In the genomic region with DNA sequence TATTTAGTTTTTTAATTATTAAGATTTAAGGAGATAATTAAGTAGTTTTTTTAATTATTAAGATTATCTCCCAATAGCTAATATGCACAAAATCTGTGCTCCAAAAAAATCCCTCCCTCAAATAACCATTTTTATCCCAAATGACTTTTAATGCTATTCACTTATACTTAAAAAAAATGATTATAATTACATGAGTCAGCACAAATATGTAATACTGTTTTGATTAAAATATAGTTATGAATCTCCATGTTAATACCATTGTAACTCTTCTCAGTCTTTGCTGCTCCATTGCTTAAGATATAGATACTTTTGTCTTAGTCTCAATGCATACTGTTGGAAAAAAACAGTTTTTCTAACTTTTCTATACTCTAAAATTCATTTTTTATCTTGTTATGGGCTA, we compare ENCODE assay signal across 21 cellular contexts.
DNase-seq lines count a peak whose midpoint lies in the region; ATAC-seq, FAIRE-seq and TF ChIP-seq lines count a peak whose summit lies in the region.
"Had no signal": no experiment of that assay in that cellular context is flagged by ENCODE, and none has a peak within 500 bp of the region (broad histone marks: within the 10 kb centered on the region; RNA-seq: fewer than 3 reads in every experiment).

No MANE protein-coding gene starts in this region.

- H3K23me2 ChIP-seq in H1 (ENCODE audit: low read depth, low read length): no peaks in the 10 kb centered on the region

- FAIRE-seq in A549 (lab: Jason Lieb, UNC): no peak
- FAIRE-seq in H1 (lab: Jason Lieb, UNC): no peak
- FAIRE-seq: GM12878, GM12892, GM18507, GM19239 had no signal

- DNase-seq in A549 (ENCODE audit: low read depth in 1 of 2, low spot score in 1 of 2) (no peak), IMR-90 (no peak), H1 (ENCODE audit: low read depth in 1 of 2, low spot score in 2 of 2) (no peak), DMS53 (lab: John Stamatoyannopoulos, UW) (no peak)
- DNase-seq: 8988T; AML-193; Caco-2; Calu3; CD4-positive, alpha-beta T cell; CD8-positive, alpha-beta T cell; DMS79; DND-41; EL; GDM1 had no signal

- H3K79me2 ChIP-seq in H1 (ENCODE audit: control insufficient read depth in 1 of 2, insufficient read depth in 2 of 2, low read length in 2 of 2): no peaks in the 10 kb centered on the region

- H3K27ac ChIP-seq in A549 (no peak overlapping the region), IMR-90 (ENCODE audit: insufficient read depth, low read length) (no peak overlapping the region), H1 (ENCODE audit: low read depth, low read length) (no peak overlapping the region)
- H3K27ac ChIP-seq: BLaER1 treated with 17β-estradiol and CSF1 and Interleukin-3, amounts not matched to agents 10 nM and 100 nM; C4-2B had no signal

- CTCF ChIA-PET in A549 (lab: Yijun Ruan, JAX): no interaction called here
- CTCF ChIA-PET in IMR-90 (lab: Yijun Ruan, JAX): no interaction called here
- CTCF ChIA-PET in H1 (lab: Charles Lee; ENCODE audit: partially characterized antibody): no interaction called here

- no peak overlapping the region for H2BK5ac ChIP-seq in IMR-90 (ENCODE audit: low read depth, low read length, poor library complexity, severe bottlenecking)
- no peak overlapping the region for H2BK5ac ChIP-seq in H1 (ENCODE audit: low read depth, low read length)

- no peak overlapping the region for H2AK5ac ChIP-seq in IMR-90 (ENCODE audit: low read depth, low read length)
- no peak overlapping the region for H2AK5ac ChIP-seq in H1 (ENCODE audit: low read depth, low read length)

- no peak overlapping the region for H3K4me2 ChIP-seq in A549
- H3K4me2 ChIP-seq in IMR-90 (ENCODE audit: low read depth, low read length): no peak overlapping the region
- no peak overlapping the region for H3K4me2 ChIP-seq in H1 (ENCODE audit: insufficient read depth in 1 of 2, low read depth in 2 of 2, low read length in 2 of 2)
- H3K4me2 ChIP-seq: BLaER1 treated with 17β-estradiol and CSF1 and Interleukin-3, amounts not matched to agents 10 nM and 100 nM had no signal

- no peak overlapping the region for H2AFZ ChIP-seq in IMR-90 (replicated peaks; ENCODE audit: low read length, poor library complexity)
- H2AFZ ChIP-seq in H1 (ENCODE audit: low read length): no peak overlapping the region

- TF ChIP-seq POLR2A in A549 (IDR thresholded peaks at IDR 0.05; ENCODE audit: low read length) (no peak), IMR-90 (IDR thresholded peaks at IDR 0.05; ENCODE audit: low read depth, low read length) (no peak), H1 (IDR thresholded peaks at IDR 0.05; ENCODE audit: control extremely low read depth in 1 of 2, low read depth in 2 of 2, low read length in 2 of 2) (no peak)

- H2BK15ac ChIP-seq in IMR-90 (ENCODE audit: low read depth, low read length): no peak overlapping the region
- no peak overlapping the region for H2BK15ac ChIP-seq in H1 (ENCODE audit: low read length)

- H3K4me1 ChIP-seq in A549 (no peaks in the 10 kb centered on the region), IMR-90 (ENCODE audit: control insufficient read depth, insufficient read depth, low read length) (no peaks in the 10 kb centered on the region), H1 (replicated peaks in 1 of 4; ENCODE audit: control insufficient read depth in 3 of 4, insufficient read depth in 4 of 4, low read length in 3 of 4) (no peaks in the 10 kb centered on the region)
- H3K4me1 ChIP-seq: BLaER1 treated with 17β-estradiol and CSF1 and Interleukin-3, amounts not matched to agents 10 nM and 100 nM; Caco-2 had no signal

- H4K91ac ChIP-seq in IMR-90 (ENCODE audit: insufficient read depth, low read depth, low read length): no peak overlapping the region
- H4K91ac ChIP-seq in H1 (replicated peaks; ENCODE audit: insufficient read length, low read length): no peak overlapping the region

- no peak overlapping the region for H2AK9ac ChIP-seq in IMR-90 (replicated peaks; ENCODE audit: low read depth, low read length, poor library complexity)

- ATAC-seq in A549 (no peak), IMR-90 (ENCODE audit: low read depth) (no peak), GM18519 (IDR thresholded peaks at IDR 0.05; ENCODE audit: low FRiP score, unreplicated experiment) (no peak)
- ATAC-seq: CD8-positive, alpha-beta T cell; GM12878 had no signal

- H3K27me3 ChIP-seq in IMR-90 (ENCODE audit: control insufficient read depth, insufficient read depth, low read length): no peaks in the 10 kb centered on the region
- H3K27me3 ChIP-seq in H1 (replicated peaks in 1 of 4; ENCODE audit: control insufficient read depth in 3 of 4, extremely low read depth in 1 of 4, insufficient read depth in 3 of 4, low read length in 3 of 4): no peaks in the 10 kb centered on the region
- H3K27me3 ChIP-seq: BLaER1 treated with 17β-estradiol and CSF1 and Interleukin-3, amounts not matched to agents 10 nM and 100 nM had no signal

- intact Hi-C loops in IMR-90 (cut with micrococcal nuclease): no loop called here

- dilution Hi-C loops in IMR-90 (cut with HindIII; ENCODE audit: low sequenced_read_pairs, unreplicated experiment): no loop called here

- H3K18ac ChIP-seq in IMR-90 (ENCODE audit: low read depth, low read length) (no peak overlapping the region), H1 (ENCODE audit: extremely low read depth, low read length) (no peak overlapping the region)

- no peak overlapping the region for H3K56ac ChIP-seq in IMR-90 (ENCODE audit: extremely low read depth, insufficient read depth, low read length)
- H3K56ac ChIP-seq in H1 (replicated peaks; ENCODE audit: insufficient read length, low read depth, low read length): no peak overlapping the region

- H3K4ac ChIP-seq in IMR-90 (ENCODE audit: low read depth, low read length): no peak overlapping the region
- no peak overlapping the region for H3K4ac ChIP-seq in H1 (replicated peaks; ENCODE audit: insufficient read length, low read depth, low read length)

- TF ChIP-seq EP300 in A549 (IDR thresholded peaks at IDR 0.05): no peak
- no peak for TF ChIP-seq EP300 in H1 (IDR thresholded peaks at IDR 0.05; ENCODE audit: borderline replicate concordance in 1 of 2, low read depth in 2 of 2, low read length in 2 of 2)

- H3K36me3 ChIP-seq in IMR-90 (ENCODE audit: control insufficient read depth, insufficient read depth, low read length): no peaks in the 10 kb centered on the region
- H3K36me3 ChIP-seq in H1 (ENCODE audit: control insufficient read depth in 2 of 4, insufficient read depth in 4 of 4, low read length in 3 of 4): no peaks in the 10 kb centered on the region
- H3K36me3 ChIP-seq: BLaER1 treated with 17β-estradiol and CSF1 and Interleukin-3, amounts not matched to agents 10 nM and 100 nM had no signal

- in situ Hi-C loops in IMR-90 (cut with MboI; ENCODE audit: low sequenced_read_pairs): no loop called here

- no peak overlapping the region for H3K9ac ChIP-seq in IMR-90 (ENCODE audit: low read depth, low read length)
- H3K9ac ChIP-seq in H1 (replicated peaks in 1 of 4; ENCODE audit: extremely low read depth in 1 of 4, low read depth in 3 of 4, low read length in 3 of 4): no peak overlapping the region
- H3K9ac ChIP-seq: BLaER1 treated with 17β-estradiol and CSF1 and Interleukin-3, amounts not matched to agents 10 nM and 100 nM had no signal

- H4K8ac ChIP-seq in IMR-90 (ENCODE audit: low read depth in 2 of 2, low read length in 2 of 2): no peak overlapping the region
- H4K8ac ChIP-seq in H1 (ENCODE audit: extremely low read depth, insufficient read depth, low read length): no peak overlapping the region

- H2BK20ac ChIP-seq in IMR-90 (ENCODE audit: low read depth, low read length): no peak overlapping the region
- H2BK20ac ChIP-seq in H1 (ENCODE audit: low read length): no peak overlapping the region

- H4K5ac ChIP-seq in IMR-90 (ENCODE audit: low read depth, low read length) (no peak overlapping the region), H1 (ENCODE audit: insufficient read length, low read depth, low read length) (no peak overlapping the region)

- POLR2A ChIA-PET in A549 (lab: Yijun Ruan, JAX) (no interaction called here), IMR-90 (lab: Charles Lee; ENCODE audit: unreplicated experiment) (interaction anchor here (0.7 kb wide), 1 partner anchor 136 kb away, joined by 6 read pairs; no protein-coding TSS in a partner anchor), H1 (lab: Charles Lee; ENCODE audit: partially characterized antibody) (no interaction called here)

- H3K9me1 ChIP-seq in IMR-90 (ENCODE audit: insufficient read depth, low read length): no peaks in the 10 kb centered on the region

- H2BK120ac ChIP-seq in IMR-90 (ENCODE audit: low read depth, low read length): no peak overlapping the region
- no peak overlapping the region for H2BK120ac ChIP-seq in H1 (replicated peaks; ENCODE audit: low read depth, low read length)

- TF ChIP-seq CTCF in A549 (IDR thresholded peaks at IDR 0.05) (no peak), IMR-90 (conservative IDR thresholded peaks at IDR 0.05; ENCODE audit: low read depth, low read length) (no peak), H1 (IDR thresholded peaks at IDR 0.05; ENCODE audit: control extremely low read depth in 1 of 3, insufficient read depth in 1 of 3, low read depth in 1 of 3, low read length in 3 of 3) (no peak)

- H3K23ac ChIP-seq in IMR-90 (ENCODE audit: low read depth, low read length): no peak overlapping the region
- no peak overlapping the region for H3K23ac ChIP-seq in H1 (ENCODE audit: insufficient read length)

- H3K9me3 ChIP-seq in A549 (no peaks in the 10 kb centered on the region), IMR-90 (ENCODE audit: control insufficient read depth, insufficient read depth, low read length) (peaks cover 6% of the 10 kb centered on the region), H1 (ENCODE audit: insufficient read depth in 2 of 2, low read depth in 1 of 2, low read length in 1 of 2) (no peaks in the 10 kb centered on the region)
- H3K9me3 ChIP-seq: BLaER1 treated with 17β-estradiol and CSF1 and Interleukin-3, amounts not matched to agents 10 nM and 100 nM; Caco-2 had no signal

- H4K20me1 ChIP-seq in IMR-90 (ENCODE audit: insufficient read depth, low read length) (no peaks in the 10 kb centered on the region), H1 (replicated peaks in 1 of 2; ENCODE audit: control insufficient read depth in 1 of 2, insufficient read depth in 2 of 2, low read length in 2 of 2) (no peaks in the 10 kb centered on the region)
- H4K20me1 ChIP-seq: BLaER1 treated with 17β-estradiol and CSF1 and Interleukin-3, amounts not matched to agents 10 nM and 100 nM had no signal

- BruUV-seq in IMR-90 (replicated peaks; lab: Mats Ljungman, UMichigan): no TSS peak

- no peak overlapping the region for H2BK12ac ChIP-seq in H1 (ENCODE audit: low read depth, low read length)

- H3K79me1 ChIP-seq in IMR-90 (ENCODE audit: low read depth in 1 of 2, low read length in 2 of 2) (no peaks in the 10 kb centered on the region), H1 (ENCODE audit: low read depth, low read length) (no peaks in the 10 kb centered on the region)

- H3K14ac ChIP-seq in IMR-90 (replicated peaks; ENCODE audit: low read depth, low read length) (no peak overlapping the region), H1 (ENCODE audit: insufficient read length) (no peak overlapping the region)

- TF ChIP-seq RAD21 in A549 (conservative IDR thresholded peaks at IDR 0.05 in 1 of 2, IDR thresholded peaks at IDR 0.05 in 1 of 2) (no peak), IMR-90 (IDR thresholded peaks at IDR 0.05; ENCODE audit: low read length) (no peak), H1 (IDR thresholded peaks at IDR 0.05 in 1 of 2, conservative IDR thresholded peaks at IDR 0.05 in 1 of 2; ENCODE audit: low read depth in 2 of 2, low read length in 2 of 2) (no peak)

- H3K4me3 ChIP-seq in A549: no peak overlapping the region
- H3K4me3 ChIP-seq in IMR-90 (ENCODE audit: insufficient read depth, low read depth, low read length): no peak overlapping the region
- no peak overlapping the region for H3K4me3 ChIP-seq in H1 (ENCODE audit: extremely low read depth in 1 of 4, insufficient read depth in 2 of 4, low read depth in 3 of 4, low read length in 4 of 4)
- H3K4me3 ChIP-seq: BLaER1 treated with 17β-estradiol and CSF1 and Interleukin-3, amounts not matched to agents 10 nM and 100 nM; GM12878 had no signal
